23 cellular contexts compared by ENCODE assay signal in the genomic region with DNA sequence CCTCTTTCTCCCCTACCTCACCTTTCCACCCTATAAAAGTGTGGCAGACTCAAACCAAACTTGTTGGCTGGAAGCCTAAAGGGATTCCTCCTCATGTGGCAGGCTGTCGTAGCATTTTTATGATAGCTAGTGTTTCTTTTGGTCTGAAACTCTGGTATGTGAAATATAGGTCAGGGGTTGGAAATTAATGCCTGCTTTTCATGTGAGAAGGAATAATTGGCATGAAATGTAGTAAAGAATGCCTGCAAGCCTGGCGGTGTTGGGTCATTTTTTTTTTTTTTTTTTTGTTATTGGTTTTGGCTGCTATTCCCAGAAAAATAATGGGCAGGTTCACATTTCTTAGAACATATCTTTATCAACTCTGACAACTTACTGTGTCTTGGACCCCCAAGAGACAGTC.
"Had no signal": no experiment of that assay in that cellular context is flagged by ENCODE, and none has a peak within 500 bp of the region (broad histone marks: within the 10 kb centered on the region; RNA-seq: fewer than 3 reads in every experiment).

No MANE protein-coding gene starts in this region.

- H3K27ac Mint-ChIP-seq: activated CD4-positive, alpha-beta T cell treated with anti-CD3 and anti-CD28 coated beads, Interleukin-2, amount 10 ng/mL, durations not matched to agents 24 days and 14 days; activated naive CD4-positive, alpha-beta T cell treated with anti-CD3 and anti-CD28 coated beads, Interleukin-2, amount 50 U/mL, for 72 hours; activated T-cell treated with anti-CD3 and anti-CD28 coated beads, Interleukin-2, amount 50 U/mL, for 72 hours; dendritic cell treated with granulocyte-macrophage colony-stimulating factor and Interleukin-4, amounts not matched to agents 40 ng/mL and 50 ng/mL, for 4 days; effector memory CD8-positive, alpha-beta T cell; naive B cell had no signal

- H3K4me1 ChIP-seq: right atrium auricular region had no signal

- H3K4me3 ChIP-seq: gastroesophageal sphincter, heart right ventricle, lung, right atrium auricular region, transverse colon had no signal

- H3K27me3 ChIP-seq: brain microvascular endothelial cell, gastroesophageal sphincter, heart right ventricle, right atrium auricular region, transverse colon had no signal

- DNase-seq: activated CD4-positive, alpha-beta T cell treated with anti-CD3 and anti-CD28 coated beads, Interleukin-2, amount 10 ng/mL, durations not matched to agents 24 days and 14 days; activated CD8-positive, alpha-beta memory T cell treated with anti-CD3 and anti-CD28 coated beads, Interleukin-2, amount 50 U/mL, for 48 hours; activated gamma-delta T cell; activated T-cell treated with anti-CD3 and anti-CD28 coated beads, Interleukin-2, amount 50 U/mL, for 72 hours; amniotic stem cell; brain microvascular endothelial cell; effector memory CD8-positive, alpha-beta T cell; heart right ventricle; naive B cell; small intestine; stimulated activated CD4-positive, alpha-beta T cell treated with anti-CD3 and anti-CD28 coated beads, Interleukin-4, amount 100 ng/mL, for 4 hours; stimulated activated CD8-positive, alpha-beta memory T cell treated with anti-CD3 and anti-CD28 coated beads, Interleukin-4, amount 100 ng/mL, for 48 hours; stimulated activated naive CD4-positive, alpha-beta T cell treated with Interleukin-2 at 50 U/mL for 16 hours; T-helper 2 cell; transverse colon had no signal

- H3K36me3 ChIP-seq: brain microvascular endothelial cell, gastroesophageal sphincter, heart right ventricle, neutrophil, right atrium auricular region, transverse colon had no signal

- H3K9me3 Mint-ChIP-seq: activated CD4-positive, alpha-beta T cell treated with anti-CD3 and anti-CD28 coated beads, Interleukin-2, amount 10 ng/mL, durations not matched to agents 24 days and 14 days; activated naive CD4-positive, alpha-beta T cell treated with anti-CD3 and anti-CD28 coated beads, Interleukin-2, amount 50 U/mL, for 72 hours; activated T-cell treated with anti-CD3 and anti-CD28 coated beads, Interleukin-2, amount 50 U/mL, for 72 hours; central memory CD8-positive, alpha-beta T cell; dendritic cell treated with granulocyte-macrophage colony-stimulating factor and Interleukin-4, amounts not matched to agents 40 ng/mL and 50 ng/mL, for 4 days; effector memory CD8-positive, alpha-beta T cell; naive B cell had no signal

- ATAC-seq: activated naive CD4-positive, alpha-beta T cell treated with anti-CD3 and anti-CD28 coated beads, Interleukin-2, amount 50 U/mL, for 72 hours; activated T-cell treated with anti-CD3 and anti-CD28 coated beads, Interleukin-2, amount 50 U/mL, for 72 hours; effector memory CD8-positive, alpha-beta T cell; gastroesophageal sphincter; heart right ventricle had no signal

- H3K27me3 Mint-ChIP-seq: dendritic cell treated with granulocyte-macrophage colony-stimulating factor and Interleukin-4, amounts not matched to agents 40 ng/mL and 50 ng/mL, for 4 days had no signal

- H3K27ac ChIP-seq: brain microvascular endothelial cell, epithelial cell of prostate, gastroesophageal sphincter, heart right ventricle, neutrophil, right atrium auricular region, transverse colon had no signal

- H3K4me3 Mint-ChIP-seq: activated CD4-positive, alpha-beta T cell treated with anti-CD3 and anti-CD28 coated beads, Interleukin-2, amount 10 ng/mL, durations not matched to agents 24 days and 14 days; activated T-cell treated with anti-CD3 and anti-CD28 coated beads, Interleukin-2, amount 50 U/mL, for 72 hours; central memory CD8-positive, alpha-beta T cell; dendritic cell treated with granulocyte-macrophage colony-stimulating factor and Interleukin-4, amounts not matched to agents 40 ng/mL and 50 ng/mL, for 4 days; effector memory CD8-positive, alpha-beta T cell; naive B cell had no signal

- FAIRE-seq: small intestine had no signal

- H3K4me1 Mint-ChIP-seq: activated CD4-positive, alpha-beta T cell treated with anti-CD3 and anti-CD28 coated beads, Interleukin-2, amount 10 ng/mL, durations not matched to agents 24 days and 14 days; central memory CD8-positive, alpha-beta T cell; naive B cell had no signal

- H3K9me3 ChIP-seq: gastroesophageal sphincter, heart right ventricle, neutrophil, right atrium auricular region, transverse colon had no signal

- H3K36me3 Mint-ChIP-seq: activated naive CD4-positive, alpha-beta T cell treated with anti-CD3 and anti-CD28 coated beads, Interleukin-2, amount 50 U/mL, for 72 hours; naive B cell had no signal
